Comparison of ENCODE assay signal across 11 cellular contexts in genomic region chr7:22569586-22570321, GRCh38.
DNase-seq lines count a peak whose midpoint lies in the region; ATAC-seq and TF ChIP-seq lines count a peak whose summit lies in the region.
"Had no signal": no experiment of that assay in that cellular context is flagged by ENCODE, and none has a peak within 500 bp of the region (broad histone marks: within the 10 kb centered on the region; RNA-seq: fewer than 3 reads in every experiment).

No MANE protein-coding gene starts in this region.

- no peak overlapping the region for H2AFZ ChIP-seq in smooth muscle cell (ENCODE audit: low read depth)

- H3K79me2 ChIP-seq in smooth muscle cell (ENCODE audit: low read depth): no peaks in the 10 kb centered on the region

- no peak overlapping the region for H3K4me3 ChIP-seq in right atrium auricular region
- H3K4me3 ChIP-seq in fibroblast of villous mesenchyme (ENCODE audit: low read depth, low read length): no peak overlapping the region
- H3K4me3 ChIP-seq in upper lobe of right lung: no peak overlapping the region
- no peak overlapping the region for H3K4me3 ChIP-seq in mucosa of descending colon
- H3K4me3 ChIP-seq in smooth muscle cell: no peak overlapping the region

- intact Hi-C loops in cardiac septum (cut with DNase I) (no loop called here), upper lobe of right lung (cut with DNase I) (no loop called here), mucosa of descending colon (cut with DNase I, micrococcal nuclease) (loop anchor here in 1 of 2 donors (10.0 kb wide), 1 partner anchor 485 kb away; no protein-coding TSS in a partner anchor)

- H3K4me2 ChIP-seq in smooth muscle cell: no peak overlapping the region

- no peak for TF ChIP-seq CTCF in right atrium auricular region (IDR thresholded peaks at IDR 0.05)
- TF ChIP-seq CTCF in fibroblast of villous mesenchyme (IDR thresholded peaks at IDR 0.05; ENCODE audit: insufficient read depth, low read depth, low read length): no peak
- TF ChIP-seq CTCF in upper lobe of right lung (IDR thresholded peaks at IDR 0.05): no peak
- TF ChIP-seq CTCF in mucosa of descending colon (IDR thresholded peaks at IDR 0.05): no peak
- no peak for TF ChIP-seq CTCF in smooth muscle cell (IDR thresholded peaks at IDR 0.05; ENCODE audit: borderline replicate concordance, insufficient read depth, poor library complexity, severe bottlenecking)

- H3K36me3 ChIP-seq in right atrium auricular region: peaks cover 4% of the 10 kb centered on the region
- no peaks in the 10 kb centered on the region for H3K36me3 ChIP-seq in upper lobe of right lung
- no peaks in the 10 kb centered on the region for H3K36me3 ChIP-seq in mucosa of descending colon (ENCODE audit: low read depth)
- H3K36me3 ChIP-seq in smooth muscle cell (ENCODE audit: low read depth): no peaks in the 10 kb centered on the region

- H3K9me3 ChIP-seq in right atrium auricular region (no peaks in the 10 kb centered on the region), upper lobe of right lung (no peaks in the 10 kb centered on the region), mucosa of descending colon (no peaks in the 10 kb centered on the region), smooth muscle cell (replicated peaks; ENCODE audit: low read depth) (no peaks in the 10 kb centered on the region)

- H3K27me3 ChIP-seq in right atrium auricular region: no peaks in the 10 kb centered on the region
- H3K27me3 ChIP-seq in upper lobe of right lung: no peaks in the 10 kb centered on the region
- no peaks in the 10 kb centered on the region for H3K27me3 ChIP-seq in smooth muscle cell (ENCODE audit: low read depth)

- H4K20me1 ChIP-seq in smooth muscle cell (ENCODE audit: low read depth): no peaks in the 10 kb centered on the region

- H3K4me1 ChIP-seq in right atrium auricular region: peaks cover 2 to 14% of the 10 kb centered on the region in 2 donors
- peaks cover 15% of the 10 kb centered on the region for H3K4me1 ChIP-seq in upper lobe of right lung
- H3K4me1 ChIP-seq in mucosa of descending colon (ENCODE audit: low read depth): no peaks in the 10 kb centered on the region
- H3K4me1 ChIP-seq in smooth muscle cell (ENCODE audit: low read depth): no peaks in the 10 kb centered on the region

- H3F3A ChIP-seq in smooth muscle cell (ENCODE audit: low read depth): no peaks in the 10 kb centered on the region

- DNase-seq in right atrium auricular region (ENCODE audit: low spot score): peak; percentile 58
- DNase-seq in cardiac septum (ENCODE audit: low spot score): no peak
- peak; percentile 26 for DNase-seq in SKM-1 (lab: John Stamatoyannopoulos, UW; ENCODE audit: unreplicated experiment)
- peak; percentile 56 for DNase-seq in fibroblast of villous mesenchyme (ENCODE audit: low read depth)
- DNase-seq in upper lobe of right lung: peak; percentile 77
- no peak for DNase-seq in mucosa of descending colon
- DNase-seq in smooth muscle cell (lab: John Stamatoyannopoulos, UW; ENCODE audit: unreplicated experiment): no peak
- DNase-seq in COLO668 (lab: John Stamatoyannopoulos, UW; ENCODE audit: unreplicated experiment): no peak
- DNase-seq: islet precursor cell; NCI-H2171; stimulated activated CD4-positive, alpha-beta T cell treated with anti-CD3 and anti-CD28 coated beads, Interleukin-4, amount 100 ng/mL, for 1 hour had no signal

- ATAC-seq in upper lobe of right lung (peak; percentile 77), mucosa of descending colon (no peak)

- 68% methylated on average over 11 of the region's 11 CpGs for WGBS in smooth muscle cell (ENCODE audit: low lambda C conversion rate)

- no peak overlapping the region for H3K9ac ChIP-seq in smooth muscle cell (ENCODE audit: low read depth)

- H3K27ac ChIP-seq in right atrium auricular region (no peak overlapping the region), upper lobe of right lung (no peak overlapping the region), smooth muscle cell (ENCODE audit: low read depth) (no peak overlapping the region)

Comparison
In these comparisons a context has a peak if more than half of its experiments do, and no peak if none do; other contexts are left out.
1. DNase-seq: peak in right atrium auricular region (single experiment), SKM-1 (single experiment), fibroblast of villous mesenchyme (single experiment) and upper lobe of right lung (single experiment); none in cardiac septum (single experiment), mucosa of descending colon (0 of 3), smooth muscle cell (single experiment) and COLO668 (single experiment).